In genomic region chr18:54828986-54829385, GRCh38 we compare ENCODE assay signal across 8 cellular contexts. TPM values are rescaled to one million over a fixed set of nuclear protein-coding genes. Genes with fewer than 3 reads are reported as not detected.
DNase-seq lines count a peak whose midpoint lies in the region; ATAC-seq and TF ChIP-seq lines count a peak whose summit lies in the region.

No MANE protein-coding gene starts in this region.

- no peak for TF ChIP-seq CTCF in CD8-positive, alpha-beta T cell (IDR thresholded peaks at IDR 0.05)
- no peak for TF ChIP-seq CTCF in RWPE2 (IDR thresholded peaks at IDR 0.05; ENCODE audit: poor library complexity, severe bottlenecking)
- no peak for TF ChIP-seq CTCF in omental fat pad (IDR thresholded peaks at IDR 0.05)

- no peaks in the 10 kb centered on the region for H3K9me3 ChIP-seq in CD8-positive, alpha-beta T cell (ENCODE audit: low read length)
- H3K9me3 ChIP-seq in RWPE2 (ENCODE audit: severe bottlenecking) = no peaks in the 10 kb centered on the region
- H3K9me3 ChIP-seq in esophagus (ENCODE audit: control insufficient read depth in 2 of 2, insufficient read depth in 1 of 2, low read depth in 1 of 2, low read length in 1 of 2) = no peaks in the 10 kb centered on the region

- no peak overlapping the region for H3K27ac Mint-ChIP-seq in CD8-positive, alpha-beta T cell

- H3K36me3 ChIP-seq in CD8-positive, alpha-beta T cell (ENCODE audit: insufficient read depth, low read length) = no peaks in the 10 kb centered on the region
- H3K36me3 ChIP-seq in RWPE2 (ENCODE audit: low read depth) = no peaks in the 10 kb centered on the region
- H3K36me3 ChIP-seq in esophagus (ENCODE audit: control insufficient read depth in 2 of 2, insufficient read depth in 2 of 2, low read length in 1 of 2) = no peaks in the 10 kb centered on the region

- intact Hi-C loops in CD8-positive, alpha-beta T cell (cut with DNase I, micrococcal nuclease) = loop anchor here in 1 of 2 experiments (5.0 kb wide), 1 partner anchor 607 kb away; the partner anchor contains the start of gene MBD2

- no peak overlapping the region for H3K27ac ChIP-seq in CD8-positive, alpha-beta T cell (ENCODE audit: low read depth, low read length)
- H3K27ac ChIP-seq in RWPE2 (ENCODE audit: poor library complexity, severe bottlenecking) = peak overlapping the region; percentile 70
- H3K27ac ChIP-seq in esophagus (ENCODE audit: low read depth in 2 of 2, low read length in 1 of 2) = peak overlapping the region; percentile 90 to 91

- CTCF ChIA-PET in CD8-positive, alpha-beta T cell (lab: Charles Lee) = no interaction called here

- DNase-seq in CD8-positive, alpha-beta T cell = no peak
- DNase-seq in RWPE2 (ENCODE audit: low spot score) (no peak), omental fat pad (ENCODE audit: low spot score) (no peak), NOMO-1 treated with DMSO at 0.1 percent for 48 hours (lab: John Stamatoyannopoulos, UW; ENCODE audit: unreplicated experiment) (no peak)
- no peak for DNase-seq in effector CD8-positive, alpha-beta T cell (lab: John Stamatoyannopoulos, UW)

- peaks cover 18% of the 10 kb centered on the region for H3K4me1 Mint-ChIP-seq in CD8-positive, alpha-beta T cell (ENCODE audit: low read depth)

- peaks cover 2% of the 10 kb centered on the region for H3K27me3 Mint-ChIP-seq in CD8-positive, alpha-beta T cell (ENCODE audit: low read depth)

- H3K9me3 Mint-ChIP-seq in CD8-positive, alpha-beta T cell = peaks cover 4% of the 10 kb centered on the region

- H3K36me3 Mint-ChIP-seq in CD8-positive, alpha-beta T cell = no peaks in the 10 kb centered on the region

- peaks cover 3% of the 10 kb centered on the region for H3K4me1 ChIP-seq in CD8-positive, alpha-beta T cell (ENCODE audit: insufficient read depth, low read length)
- H3K4me1 ChIP-seq in RWPE2 (ENCODE audit: insufficient read depth, poor library complexity, severe bottlenecking) (peaks cover 23% of the 10 kb centered on the region), esophagus (ENCODE audit: control insufficient read depth in 2 of 2, insufficient read depth in 2 of 2, low read length in 1 of 2) (no peaks in the 10 kb centered on the region)

- POLR2A ChIA-PET in CD8-positive, alpha-beta T cell (lab: Charles Lee) = no interaction called here

- peak overlapping the region; percentile 82 for H3K4me3 Mint-ChIP-seq in CD8-positive, alpha-beta T cell

- no peak for ATAC-seq in CD8-positive, alpha-beta T cell
- ATAC-seq in RWPE2 (ENCODE audit: low read depth) (0 out of 3 replicates have a peak, but pooled peaks have one; percentile 15), omental fat pad (ENCODE audit: low FRiP score) (peak; percentile 8), HG03342 (IDR thresholded peaks at IDR 0.05; ENCODE audit: unreplicated experiment) (no peak), GM21390 (IDR thresholded peaks at IDR 0.05; ENCODE audit: unreplicated experiment) (no peak)

- no peaks in the 10 kb centered on the region for H3K27me3 ChIP-seq in CD8-positive, alpha-beta T cell (ENCODE audit: insufficient read depth, low read length)
- H3K27me3 ChIP-seq in RWPE2 (ENCODE audit: insufficient read depth, poor library complexity, severe bottlenecking) (no peaks in the 10 kb centered on the region), esophagus (ENCODE audit: control insufficient read depth in 1 of 2, insufficient read depth in 2 of 2, low read length in 2 of 2) (no peaks in the 10 kb centered on the region)

- H3K4me3 ChIP-seq in CD8-positive, alpha-beta T cell (ENCODE audit: low read depth, low read length) = peak overlapping the region; percentile 58
- H3K4me3 ChIP-seq in RWPE2 (ENCODE audit: severe bottlenecking) (peak overlapping the region; percentile 41), esophagus (ENCODE audit: low read depth in 1 of 2, low read length in 2 of 2) (peak overlapping the region; percentile 61 to 73)

- WGBS in esophagus, 2 donors = 23 to 25% methylated on average over 2 of the region's 2 CpGs

RNA-seq across cellular contexts. Expression of gene RAB27B, which starts 0.7 kb away (rescaled TPM):
- total RNA-seq in CD8-positive, alpha-beta T cell = 1 to 10 TPM in 1 of 2 experiments, under 1 TPM in 1; 0.08 to 1.2 TPM
- polyA plus RNA-seq in esophagus = 1 to 10 TPM; 5.7 to 8.6 TPM
- 1 to 10 TPM in 2 of 4 donors, under 1 TPM in 2; 0.32 to 1.8 (median 0.76) TPM for total RNA-seq in omental fat pad

Comparison
In these comparisons a context has a peak if more than half of its experiments do, and no peak if none do; other contexts are left out.
1. ATAC-seq: peak in RWPE2 (single experiment) and omental fat pad (single experiment); none in CD8-positive, alpha-beta T cell (single experiment), HG03342 (single experiment) and GM21390 (single experiment).
2. Peak in every context shown above with its lines, with median percentiles within 50 percentile points of each other: H3K4me3 ChIP-seq.